ENCODE assay signal across 8 cellular contexts in genomic region chrX:17737707-17738001, GRCh38. TPM values are rescaled to one million over a fixed set of nuclear protein-coding genes. Genes with fewer than 3 reads are reported as not detected.
A peak's percentile ranks its signal among the peaks of the same experiment; 100 is the strongest.
DNase-seq lines count a peak whose midpoint lies in the region; ATAC-seq and TF ChIP-seq lines count a peak whose summit lies in the region.

No MANE protein-coding gene starts in this region.

- H3K27me3 Mint-ChIP-seq in activated T-helper 17 cell treated with anti-CD3 and anti-CD28 coated beads, Interleukin-2, amount 50 U/mL, for 72 hours, result peaks cover 5% of the 10 kb centered on the region
- H3K27me3 Mint-ChIP-seq in stimulated activated naive B cell treated with anti-CD40 and anti-IgM and Interleukin-4, amounts not matched to agents 10 μg/mL and 1 μg/mL and 100 μg/mL, for 72 hours, result peaks cover 7 to 12% of the 10 kb centered on the region in 2 donors

- no peaks in the 10 kb centered on the region for H3K36me3 Mint-ChIP-seq in activated T-helper 17 cell treated with anti-CD3 and anti-CD28 coated beads, Interleukin-2, amount 50 U/mL, for 72 hours (ENCODE audit: low read depth)
- H3K36me3 Mint-ChIP-seq in stimulated activated naive B cell treated with anti-CD40 and anti-IgM and Interleukin-4, amounts not matched to agents 10 μg/mL and 1 μg/mL and 100 μg/mL, for 72 hours, result no peaks in the 10 kb centered on the region

- ATAC-seq in HG02981 (IDR thresholded peaks at IDR 0.05; ENCODE audit: unreplicated experiment) (peak; percentile 2), GM18511 (IDR thresholded peaks at IDR 0.05; ENCODE audit: unreplicated experiment) (no peak)
- no peak for ATAC-seq in activated T-helper 17 cell treated with anti-CD3 and anti-CD28 coated beads, Interleukin-2, amount 50 U/mL, for 72 hours (replicated peaks)
- peak; percentile 3 to 14 for ATAC-seq in stimulated activated naive B cell treated with anti-CD40 and anti-IgM and Interleukin-4, amounts not matched to agents 10 μg/mL and 1 μg/mL and 100 μg/mL, for 72 hours (replicated peaks)

- H3K9me3 Mint-ChIP-seq in activated T-helper 17 cell treated with anti-CD3 and anti-CD28 coated beads, Interleukin-2, amount 50 U/mL, for 72 hours, result no peaks in the 10 kb centered on the region
- no peaks in the 10 kb centered on the region for H3K9me3 Mint-ChIP-seq in stimulated activated naive B cell treated with anti-CD40 and anti-IgM and Interleukin-4, amounts not matched to agents 10 μg/mL and 1 μg/mL and 100 μg/mL, for 72 hours

- TF ChIP-seq CTCF in AG04449 (IDR thresholded peaks at IDR 0.05; ENCODE audit: insufficient read depth, low read length, missing control alignments), result no peak

- CTCF ChIA-PET in AG04449 (lab: Yijun Ruan, JAX), result no interaction called here

- H3K4me1 Mint-ChIP-seq in activated T-helper 17 cell treated with anti-CD3 and anti-CD28 coated beads, Interleukin-2, amount 50 U/mL, for 72 hours, result peaks cover 12% of the 10 kb centered on the region
- peaks cover 2 to 9% of the 10 kb centered on the region in 2 donors for H3K4me1 Mint-ChIP-seq in stimulated activated naive B cell treated with anti-CD40 and anti-IgM and Interleukin-4, amounts not matched to agents 10 μg/mL and 1 μg/mL and 100 μg/mL, for 72 hours

- peak overlapping the region; percentile 85 for H3K4me3 Mint-ChIP-seq in activated T-helper 17 cell treated with anti-CD3 and anti-CD28 coated beads, Interleukin-2, amount 50 U/mL, for 72 hours
- H3K4me3 Mint-ChIP-seq in stimulated activated naive B cell treated with anti-CD40 and anti-IgM and Interleukin-4, amounts not matched to agents 10 μg/mL and 1 μg/mL and 100 μg/mL, for 72 hours, result peak overlapping the region; percentile 86 to 95

- no peaks in the 10 kb centered on the region for H3K9me3 ChIP-seq in iPS-18c (ENCODE audit: control insufficient read depth, insufficient read depth, low read length)

- peak overlapping the region; percentile 69 for H3K27ac Mint-ChIP-seq in activated T-helper 17 cell treated with anti-CD3 and anti-CD28 coated beads, Interleukin-2, amount 50 U/mL, for 72 hours
- H3K27ac Mint-ChIP-seq in stimulated activated naive B cell treated with anti-CD40 and anti-IgM and Interleukin-4, amounts not matched to agents 10 μg/mL and 1 μg/mL and 100 μg/mL, for 72 hours, result peak overlapping the region; percentile 60

- DNase-seq in AG04449 (ENCODE audit: low read depth, low spot score) (no peak), cerebellar nuclear complex (lab: John Stamatoyannopoulos, UW) (no peak)
- DNase-seq in stimulated activated naive B cell treated with anti-CD40 and anti-IgM and Interleukin-4, amounts not matched to agents 10 μg/mL and 1 μg/mL and 100 μg/mL, for 72 hours, result no peak
- no peak for DNase-seq in activated effector memory CD4-positive, alpha-beta T cell treated with anti-CD3 and anti-CD28 coated beads, Interleukin-2, amount 50 U/mL, for 16 hours

- POLR2A ChIA-PET in AG04449 (lab: Yijun Ruan, JAX), result no interaction called here

- peak overlapping the region; percentile 75 for H3K4me3 ChIP-seq in AG04449 (ENCODE audit: low read depth, low read length)
- peak overlapping the region; percentile 54 for H3K4me3 ChIP-seq in iPS-18c (ENCODE audit: insufficient read depth, low read depth, low read length)

RNA-seq across cellular contexts. Expression of gene SCML1, which starts 0.4 kb away (rescaled TPM):
- total RNA-seq in activated T-helper 17 cell treated with anti-CD3 and anti-CD28 coated beads, Interleukin-2, amount 50 U/mL, for 72 hours, result 1 to 10 TPM in 1 of 2 donors, under 1 TPM in 1; 0.80 to 3.9 TPM

Comparison
In these comparisons a context has a peak if more than half of its experiments do, and no peak if none do; other contexts are left out.
1. ATAC-seq: peak in HG02981 (single experiment) and stimulated activated naive B cell treated with anti-CD40 and anti-IgM and Interleukin-4, amounts not matched to agents 10 μg/mL and 1 μg/mL and 100 μg/mL, for 72 hours (2 of 2); none in activated T-helper 17 cell treated with anti-CD3 and anti-CD28 coated beads, Interleukin-2, amount 50 U/mL, for 72 hours (single experiment) and GM18511 (single experiment).